Comparison of ENCODE assay signal across 8 cellular contexts in genomic region chr2:87041321-87041978, GRCh38. TPM values are rescaled to one million over a fixed set of nuclear protein-coding genes. Genes with fewer than 3 reads are reported as not detected.
DNase-seq lines count a peak whose midpoint lies in the region; ATAC-seq, FAIRE-seq and TF ChIP-seq lines count a peak whose summit lies in the region.
"Not testable (repeated sequence)": the region's sequence is repeated elsewhere in the genome, so short reads cannot be mapped to it uniquely, and the experiment has no call there.

No MANE protein-coding gene starts in this region.

- not testable (repeated sequence) for H3K36me3 Mint-ChIP-seq in Caco-2 (ENCODE audit: insufficient read depth, unreplicated experiment); activated naive CD4-positive, alpha-beta T cell treated with anti-CD3 and anti-CD28 coated beads, Interleukin-2, amount 10 ng/mL, durations not matched to agents 7 days and 5 days; neural crest cell (ENCODE audit: low read depth)

- not testable (repeated sequence) for H2BK15ac ChIP-seq in H1 (ENCODE audit: low read length)

- H3K9me2 ChIP-seq in HCT116 (ENCODE audit: insufficient read depth); PC-9 (ENCODE audit: insufficient read depth): not testable (repeated sequence)

- H2AFZ ChIP-seq in HCT116 (ENCODE audit: low read depth, low read length, poor library complexity, severe bottlenecking); PC-9; H1 (ENCODE audit: low read length): not testable (repeated sequence)

- RAD21 ChIA-PET in HCT116 (lab: Charles Lee; ENCODE audit: low non-redundant PET in 1 of 2, low total read pairs in 2 of 2, uncharacterized antibody in 2 of 2, unreplicated experiment in 2 of 2): not testable (repeated sequence)

- not testable (repeated sequence) for H2AK5ac ChIP-seq in H1 (ENCODE audit: low read depth, low read length)

- not testable (repeated sequence) for H3K27me3 Mint-ChIP-seq in Caco-2 (ENCODE audit: insufficient read depth, unreplicated experiment); activated naive CD4-positive, alpha-beta T cell treated with anti-CD3 and anti-CD28 coated beads, Interleukin-2, amount 10 ng/mL, durations not matched to agents 7 days and 5 days; neural crest cell (ENCODE audit: low read depth)

- not testable (repeated sequence) for H3K79me1 ChIP-seq in H1 (ENCODE audit: low read depth, low read length)

- CTCF ChIA-PET in Caco-2 (lab: Charles Lee); HCT116 (lab: Charles Lee); PC-9 (lab: Charles Lee); activated naive CD4-positive, alpha-beta T cell treated with anti-CD3 and anti-CD28 coated beads, Interleukin-2, amount 10 ng/mL, durations not matched to agents 7 days and 5 days (lab: Charles Lee); H1 (lab: Charles Lee; ENCODE audit: partially characterized antibody): not testable (repeated sequence)

- not testable (repeated sequence) for TF ChIP-seq POLR2A in HCT116 (IDR thresholded peaks at IDR 0.05; ENCODE audit: borderline replicate concordance, extremely low read depth, insufficient read depth, insufficient read length); H1 (IDR thresholded peaks at IDR 0.05; ENCODE audit: control extremely low read depth in 1 of 2, low read depth in 2 of 2, low read length in 2 of 2); thyroid gland (IDR thresholded peaks at IDR 0.05)

- H3K36me3 ChIP-seq in Caco-2 (ENCODE audit: control insufficient read depth, insufficient read depth, low read length); HCT116 (ENCODE audit: control insufficient read depth in 1 of 2, insufficient read depth in 2 of 2, low read length in 2 of 2); PC-9 (ENCODE audit: low read depth); H1 (ENCODE audit: control insufficient read depth in 2 of 4, insufficient read depth in 4 of 4, low read length in 3 of 4); thyroid gland: not testable (repeated sequence)

- H3K4me1 ChIP-seq in Caco-2; HCT116 (ENCODE audit: control insufficient read depth in 1 of 2, insufficient read depth in 2 of 2, low read length in 2 of 2); PC-9 (replicated peaks; ENCODE audit: insufficient read depth); H1 (replicated peaks in 1 of 4; ENCODE audit: control insufficient read depth in 3 of 4, insufficient read depth in 4 of 4, low read length in 3 of 4); right cardiac atrium (ENCODE audit: control insufficient read depth, insufficient read depth, low read length); thyroid gland: not testable (repeated sequence)

- not testable (repeated sequence) for H3K4me2 ChIP-seq in HCT116 (ENCODE audit: low read length); PC-9; H1 (ENCODE audit: insufficient read depth in 1 of 2, low read depth in 2 of 2, low read length in 2 of 2)

- TF ChIP-seq EP300 in H1 (IDR thresholded peaks at IDR 0.05; ENCODE audit: borderline replicate concordance in 1 of 2, low read depth in 2 of 2, low read length in 2 of 2): not testable (repeated sequence)

- not testable (repeated sequence) for H2BK5ac ChIP-seq in H1 (ENCODE audit: low read depth, low read length)

- not testable (repeated sequence) for H2BK12ac ChIP-seq in H1 (ENCODE audit: low read depth, low read length)

- TF ChIP-seq RAD21 in HCT116 (IDR thresholded peaks at IDR 0.05; ENCODE audit: low read depth) (peak; percentile 24; the same call in 1 of the 2 replicates), H1 (IDR thresholded peaks at IDR 0.05 in 1 of 2, conservative IDR thresholded peaks at IDR 0.05 in 1 of 2; ENCODE audit: low read depth in 2 of 2, low read length in 2 of 2) (peak; percentile 3 to 10; a peak in 1 of 4 replicates)

- not testable (repeated sequence) for H2BK120ac ChIP-seq in H1 (replicated peaks; ENCODE audit: low read depth, low read length)

- no CpG with 5 or more reads among the region's 7 CpGs for WGBS in H1 (ENCODE audit: extremely low coverage in 1 of 2, insufficient coverage in 1 of 2, insufficient read length in 1 of 2, insufficient replicate concordance in 2 of 2, low coverage in 1 of 2, low lambda C conversion rate in 2 of 2, missing lambda C conversion rate in 1 of 2), 2 experiments
- WGBS in right cardiac atrium: no CpG with 5 or more reads among the region's 7 CpGs
- WGBS in thyroid gland, 2 donors: no CpG with 5 or more reads among the region's 7 CpGs

- not testable (repeated sequence) for H3K9me3 Mint-ChIP-seq in Caco-2 (ENCODE audit: unreplicated experiment); activated naive CD4-positive, alpha-beta T cell treated with anti-CD3 and anti-CD28 coated beads, Interleukin-2, amount 10 ng/mL, durations not matched to agents 7 days and 5 days; neural crest cell

- H3K14ac ChIP-seq in H1 (ENCODE audit: insufficient read length): not testable (repeated sequence)

- peak; percentile 94 for ATAC-seq in HCT116
- peak; percentile 55 to 57 for ATAC-seq in right cardiac atrium

- not testable (repeated sequence) for H3K23ac ChIP-seq in H1 (ENCODE audit: insufficient read length)

- peak; percentile 3 to 44 for TF ChIP-seq CTCF in Caco-2 (IDR thresholded peaks at IDR 0.05; ENCODE audit: insufficient read depth in 1 of 2, low read depth in 1 of 2, low read length in 1 of 2, severe bottlenecking in 1 of 2, unreplicated experiment in 1 of 2)
- TF ChIP-seq CTCF in HCT116 (IDR thresholded peaks at IDR 0.05 in 2 of 3, conservative IDR thresholded peaks at IDR 0.05 in 1 of 3; ENCODE audit: borderline replicate concordance in 1 of 3, insufficient read depth in 1 of 3, low read depth in 2 of 3, low read length in 2 of 3): peak in 2 of 3 experiments; percentile 9 to 12; a peak in 1 of 6 replicates
- peak; percentile 49 for TF ChIP-seq CTCF in PC-9 (conservative IDR thresholded peaks at IDR 0.05)
- peak in 2 of 3 experiments; percentile 6 to 12; a peak in 2 of 4 replicates for TF ChIP-seq CTCF in H1 (IDR thresholded peaks at IDR 0.05; ENCODE audit: control extremely low read depth in 1 of 3, insufficient read depth in 1 of 3, low read depth in 1 of 3, low read length in 3 of 3)
- peak; percentile 57 for TF ChIP-seq CTCF in neural crest cell (conservative IDR thresholded peaks at IDR 0.05)
- peak in 1 of 6 experiments; percentile 50 for TF ChIP-seq CTCF in thyroid gland (IDR thresholded peaks at IDR 0.05)

- not testable (repeated sequence) for H3K4me3 Mint-ChIP-seq in Caco-2 (ENCODE audit: unreplicated experiment); activated naive CD4-positive, alpha-beta T cell treated with anti-CD3 and anti-CD28 coated beads, Interleukin-2, amount 10 ng/mL, durations not matched to agents 7 days and 5 days; neural crest cell

- H3K79me2 ChIP-seq in HCT116 (ENCODE audit: insufficient read depth, low read length); PC-9 (ENCODE audit: low read depth); H1 (ENCODE audit: control insufficient read depth in 1 of 2, insufficient read depth in 2 of 2, low read length in 2 of 2): not testable (repeated sequence)

- DNase-seq in Caco-2 (peak in 1 of 2 experiments; percentile 72), PC-9 (peak in 1 of 2 experiments; percentile 12), H1 (ENCODE audit: low read depth in 1 of 2, low spot score in 2 of 2) (peak in 1 of 2 experiments; percentile 70), neural crest cell (ENCODE audit: low read depth, low spot score) (peak; percentile 11), thyroid gland (peak; percentile 2 to 10)
- DNase-seq in HCT116 (ENCODE audit: low read depth, low spot score); right cardiac atrium: not testable (repeated sequence)
- peak; percentile 19 for DNase-seq in activated naive CD4-positive, alpha-beta T cell treated with anti-CD3 and anti-CD28 coated beads, Interleukin-2, amount 10 ng/mL, durations not matched to agents 7 days and 5 days

- H3K4me3 ChIP-seq in Caco-2 (ENCODE audit: low read depth, low read length); HCT116 (replicated peaks in 1 of 2; ENCODE audit: low read depth in 1 of 2, low read length in 2 of 2); PC-9; H1 (ENCODE audit: extremely low read depth in 1 of 4, insufficient read depth in 2 of 4, low read depth in 3 of 4, low read length in 4 of 4); right cardiac atrium (ENCODE audit: low read length); thyroid gland (replicated peaks in 1 of 3): not testable (repeated sequence)

- POLR2A ChIA-PET in Caco-2 (lab: Charles Lee); HCT116 (lab: Charles Lee); PC-9 (lab: Charles Lee; ENCODE audit: unreplicated experiment); H1 (lab: Charles Lee; ENCODE audit: partially characterized antibody): not testable (repeated sequence)

- not testable (repeated sequence) for H4K91ac ChIP-seq in H1 (replicated peaks; ENCODE audit: insufficient read length, low read length)

- not testable (repeated sequence) for H3K56ac ChIP-seq in H1 (replicated peaks; ENCODE audit: insufficient read length, low read depth, low read length)

- H3K9ac ChIP-seq in HCT116 (ENCODE audit: low read length); H1 (replicated peaks in 1 of 4; ENCODE audit: extremely low read depth in 1 of 4, low read depth in 3 of 4, low read length in 3 of 4): not testable (repeated sequence)

- not testable (repeated sequence) for H3K27ac ChIP-seq in HCT116 (ENCODE audit: low read depth, low read length); PC-9; H1 (ENCODE audit: low read depth, low read length); right cardiac atrium (ENCODE audit: low read length); thyroid gland

- H3K4ac ChIP-seq in H1 (replicated peaks; ENCODE audit: insufficient read length, low read depth, low read length): not testable (repeated sequence)

- not testable (repeated sequence) for H3K27ac Mint-ChIP-seq in Caco-2 (ENCODE audit: unreplicated experiment); activated naive CD4-positive, alpha-beta T cell treated with anti-CD3 and anti-CD28 coated beads, Interleukin-2, amount 10 ng/mL, durations not matched to agents 7 days and 5 days; neural crest cell (ENCODE audit: unreplicated experiment)

- not testable (repeated sequence) for H3K4me1 Mint-ChIP-seq in Caco-2 (ENCODE audit: low read depth, unreplicated experiment); activated naive CD4-positive, alpha-beta T cell treated with anti-CD3 and anti-CD28 coated beads, Interleukin-2, amount 10 ng/mL, durations not matched to agents 7 days and 5 days; neural crest cell

- not testable (repeated sequence) for H2BK20ac ChIP-seq in H1 (ENCODE audit: low read length)

- H3K9me3 ChIP-seq in Caco-2; HCT116 (ENCODE audit: control insufficient read depth in 1 of 2, insufficient read depth in 1 of 2, low read depth in 1 of 2, low read length in 2 of 2); PC-9 (ENCODE audit: insufficient read depth, low read depth); H1 (ENCODE audit: insufficient read depth in 2 of 2, low read depth in 1 of 2, low read length in 1 of 2); right cardiac atrium (ENCODE audit: control insufficient read depth, low read length); thyroid gland: not testable (repeated sequence)

- H3K27me3 ChIP-seq in Caco-2 (replicated peaks; ENCODE audit: control insufficient read depth, insufficient read depth, low read length); HCT116 (ENCODE audit: insufficient read depth, low read length); PC-9 (ENCODE audit: insufficient read depth, low read depth); H1 (replicated peaks in 1 of 4; ENCODE audit: control insufficient read depth in 3 of 4, extremely low read depth in 1 of 4, insufficient read depth in 3 of 4, low read length in 3 of 4); right cardiac atrium (ENCODE audit: control insufficient read depth, insufficient read depth); thyroid gland: not testable (repeated sequence)

- H4K8ac ChIP-seq in H1 (ENCODE audit: extremely low read depth, insufficient read depth, low read length): not testable (repeated sequence)

- H4K20me1 ChIP-seq in HCT116 (ENCODE audit: insufficient read depth); PC-9 (ENCODE audit: insufficient read depth); H1 (replicated peaks in 1 of 2; ENCODE audit: control insufficient read depth in 1 of 2, insufficient read depth in 2 of 2, low read length in 2 of 2): not testable (repeated sequence)

- not testable (repeated sequence) for H3F3A ChIP-seq in PC-9 (ENCODE audit: insufficient read depth, low read depth)

- FAIRE-seq in H1 (lab: Jason Lieb, UNC): not testable (repeated sequence)

- not testable (repeated sequence) for BruUV-seq in Caco-2 (replicated peaks; lab: Mats Ljungman, UMichigan); HCT116 (replicated peaks; lab: Mats Ljungman, UMichigan); PC-9 (replicated peaks; lab: Mats Ljungman, UMichigan)

- not testable (repeated sequence) for H3K23me2 ChIP-seq in H1 (ENCODE audit: low read depth, low read length)

- not testable (repeated sequence) for H3K18ac ChIP-seq in H1 (ENCODE audit: extremely low read depth, low read length)

- intact Hi-C loops in Caco-2 (cut with micrococcal nuclease; ENCODE audit: unreplicated experiment); HCT116 (cut with micrococcal nuclease); PC-9 (cut with micrococcal nuclease; ENCODE audit: unreplicated experiment); right cardiac atrium (cut with DNase I); thyroid gland (cut with DNase I): not testable (repeated sequence)

- not testable (repeated sequence) for H4K5ac ChIP-seq in H1 (ENCODE audit: insufficient read length, low read depth, low read length)

RNA-seq across cellular contexts. Expression of gene PLGLB1, which starts 19.8 kb away (rescaled TPM):
- total RNA-seq in Caco-2 (2022): 1.3 TPM in 1 of 2 replicates, not detected in the other
- total RNA-seq in HCT116 (2021; ENCODE audit: unreplicated experiment): 1.3 TPM
- 0.30 and 0.32 TPM in 2 replicates for polyA plus RNA-seq in HCT116 (2012)
- 2.7 and 5.7 TPM in 2 replicates for total RNA-seq in PC-9 (2021)
- 0.54 TPM in 1 of 2 replicates, not detected in the other for total RNA-seq in H1 (2021; fragmentation: NEBNext Ultra II Directional; extraction: Animal tissue kit (Norgen Biotek cat#: 25700))
- polyA plus RNA-seq in H1 (2011; rRNA removed): 0.14 TPM in 2 replicates
- 0.21 TPM for polyA plus RNA-seq in H1 (2011; cell fraction: cytosol; rRNA removed)
- polyA plus RNA-seq in H1 (2011; cell fraction: nucleus; rRNA removed): not detected
- 0.41 TPM in 2 of 4 replicates, not detected in the others for polyA plus RNA-seq in H1 (2012, experiment 1 of 2)
- not detected for polyA plus RNA-seq in H1 (2012, experiment 2 of 2)
- polyA plus RNA-seq in H1 (2013, experiment 1 of 2): 0.43 TPM
- polyA plus RNA-seq in H1 (2013, experiment 2 of 2): 0.29 TPM
- 0.07 TPM in 1 of 2 replicates, not detected in the other for polyA minus RNA-seq in H1 (2011; rRNA and poly(A)+ RNA removed)
- polyA minus RNA-seq in H1 (2011; cell fraction: cytosol; rRNA and poly(A)+ RNA removed): not detected
- 0.90 TPM for polyA minus RNA-seq in H1 (2011; cell fraction: nucleus; rRNA and poly(A)+ RNA removed)
- total RNA-seq in right cardiac atrium: 1 to 10 TPM in 1 of 4 donors, under 1 TPM in 3; 0.93 to 2.8 (median 0.96) TPM
- 0.81 TPM for polyA plus RNA-seq in right cardiac atrium
- 3.6 and 4.6 TPM in 2 replicates for total RNA-seq in neural crest cell
- total RNA-seq in thyroid gland: 1 to 10 TPM; 2.3 to 10.0 (median 5.0) TPM
